In genomic region chr1:85220756-85221166, GRCh38 we compare ENCODE assay signal across 24 cellular contexts. TPM values are rescaled to one million over a fixed set of nuclear protein-coding genes. Genes with fewer than 3 reads are reported as not detected.
DNase-seq lines count a peak whose midpoint lies in the region; ATAC-seq and TF ChIP-seq lines count a peak whose summit lies in the region.
"Had no signal": no experiment of that assay in that cellular context is flagged by ENCODE, and none has a peak within 500 bp of the region (broad histone marks: within the 10 kb centered on the region; RNA-seq: fewer than 3 reads in every experiment).

No MANE protein-coding gene starts in this region.

- 22% methylated on average over 7 of the region's 7 CpGs for WGBS in esophagus muscularis mucosa
- whole genome bisulfite sequencing in endodermal cell (ENCODE audit: insufficient coverage in 1 of 2, insufficient read length in 1 of 2), 2 experiments = 64 to 70% methylated on average over 7 of the region's 7 CpGs

- peaks cover 42% of the 10 kb centered on the region for H3K4me1 Mint-ChIP-seq in endodermal cell
- H3K4me1 Mint-ChIP-seq: activated CD4-positive, alpha-beta memory T cell treated with anti-CD3 and anti-CD28 coated beads, Interleukin-2, amount 10 ng/mL, durations not matched to agents 7 days and 5 days; CD4-positive, CD25-positive, alpha-beta regulatory T cell; memory B cell; natural killer cell had no signal

- H3K36me3 ChIP-seq in MG63 (no peaks in the 10 kb centered on the region), esophagus muscularis mucosa (no peaks in the 10 kb centered on the region), muscle layer of colon (ENCODE audit: insufficient read depth, low read length) (no peaks in the 10 kb centered on the region), thoracic aorta (no peaks in the 10 kb centered on the region), endodermal cell (ENCODE audit: control insufficient read depth, insufficient read depth, low read length) (no peaks in the 10 kb centered on the region)
- H3K36me3 ChIP-seq: pancreas had no signal

- no peak for ATAC-seq in thoracic aorta (ENCODE audit: insufficient number of reproducible peaks, low FRiP score, low read depth)
- no peak for ATAC-seq in GM19455 (IDR thresholded peaks at IDR 0.05; ENCODE audit: unreplicated experiment)
- ATAC-seq: HCT116, natural killer cell, pancreas had no signal

- peak; percentile 40 for DNase-seq in MG63
- no peak for DNase-seq in esophagus muscularis mucosa (ENCODE audit: extremely low spot score)
- no peak for DNase-seq in thoracic aorta (ENCODE audit: low spot score)
- DNase-seq in endodermal cell = no peak
- DNase-seq in GM19238 (ENCODE audit: insufficient read length, low spot score) = no peak
- DNase-seq: activated CD4-positive, alpha-beta memory T cell treated with anti-CD3 and anti-CD28 coated beads, Interleukin-2, amount 10 ng/mL, durations not matched to agents 7 days and 5 days; activated CD4-positive, CD25-positive, alpha-beta regulatory T cell; activated gamma-delta T cell treated with Interleukin-2 at 50 U/mL for 16 hours; amygdala; caudate nucleus; CD4-positive, CD25-positive, alpha-beta regulatory T cell; DMS 273 treated with DMSO at 0.1 percent for 48 hours; GDM1; natural killer cell; NCI-H1930; NCI-H226; NCI-H82; pancreas; T-helper 9 cell had no signal

- H3K27me3 ChIP-seq in MG63 = no peaks in the 10 kb centered on the region
- H3K27me3 ChIP-seq in esophagus muscularis mucosa = no peaks in the 10 kb centered on the region
- no peaks in the 10 kb centered on the region for H3K27me3 ChIP-seq in muscle layer of colon (ENCODE audit: control insufficient read depth in 1 of 2, insufficient read depth in 2 of 2, low read length in 2 of 2)
- H3K27me3 ChIP-seq in thoracic aorta (replicated peaks; ENCODE audit: insufficient read depth) = no peaks in the 10 kb centered on the region
- H3K27me3 ChIP-seq in endodermal cell (ENCODE audit: control insufficient read depth, insufficient read depth, low read length, poor library complexity, severe bottlenecking) = no peaks in the 10 kb centered on the region
- H3K27me3 ChIP-seq: pancreas had no signal

- no peaks in the 10 kb centered on the region for H3K36me3 Mint-ChIP-seq in endodermal cell (ENCODE audit: low read depth)
- H3K36me3 Mint-ChIP-seq: CD4-positive, CD25-positive, alpha-beta regulatory T cell; memory B cell; natural killer cell had no signal

- H3K4me3 Mint-ChIP-seq in endodermal cell = no peak overlapping the region
- H3K4me3 Mint-ChIP-seq: activated CD4-positive, alpha-beta memory T cell treated with anti-CD3 and anti-CD28 coated beads, Interleukin-2, amount 10 ng/mL, durations not matched to agents 7 days and 5 days; CD4-positive, CD25-positive, alpha-beta regulatory T cell; memory B cell; natural killer cell had no signal

- H3K27ac ChIP-seq in esophagus muscularis mucosa (replicated peaks in 1 of 4) (peak overlapping the region; percentile 70 to 78 (median 78)), muscle layer of colon (ENCODE audit: low read depth, low read length) (peak overlapping the region; percentile 75), thoracic aorta (peak overlapping the region; percentile 4 to 58), endodermal cell (ENCODE audit: low read depth, low read length) (no peak overlapping the region)
- H3K27ac ChIP-seq: epithelial cell of prostate, pancreas had no signal

- H3K27me3 Mint-ChIP-seq in endodermal cell (ENCODE audit: insufficient read depth) = peaks cover 3% of the 10 kb centered on the region

- H3K9me3 ChIP-seq in MG63 = no peaks in the 10 kb centered on the region
- no peaks in the 10 kb centered on the region for H3K9me3 ChIP-seq in esophagus muscularis mucosa
- no peaks in the 10 kb centered on the region for H3K9me3 ChIP-seq in muscle layer of colon (ENCODE audit: low read length)
- no peaks in the 10 kb centered on the region for H3K9me3 ChIP-seq in thoracic aorta
- no peaks in the 10 kb centered on the region for H3K9me3 ChIP-seq in endodermal cell (ENCODE audit: control insufficient read depth, low read length)
- H3K9me3 ChIP-seq: pancreas had no signal

- intact Hi-C loops in esophagus muscularis mucosa (cut with DNase I) = no loop called here

- no peak overlapping the region for H3K27ac Mint-ChIP-seq in endodermal cell
- H3K27ac Mint-ChIP-seq: activated CD4-positive, alpha-beta memory T cell treated with anti-CD3 and anti-CD28 coated beads, Interleukin-2, amount 10 ng/mL, durations not matched to agents 7 days and 5 days; CD4-positive, CD25-positive, alpha-beta regulatory T cell; memory B cell; natural killer cell had no signal

- H3K9ac ChIP-seq in muscle layer of colon (ENCODE audit: low read length) (no peak overlapping the region), endodermal cell (ENCODE audit: extremely low read depth, low read length, poor library complexity, severe bottlenecking) (no peak overlapping the region)

- TF ChIP-seq CTCF in esophagus muscularis mucosa (IDR thresholded peaks at IDR 0.05) (no peak), thoracic aorta (IDR thresholded peaks at IDR 0.05) (no peak), endodermal cell (conservative IDR thresholded peaks at IDR 0.05) (no peak)

- peaks cover 15 to 71% (median 64%) of the 10 kb centered on the region in 4 donors for H3K4me1 ChIP-seq in esophagus muscularis mucosa
- peaks cover 65% of the 10 kb centered on the region for H3K4me1 ChIP-seq in muscle layer of colon (ENCODE audit: insufficient read depth, low read length)
- H3K4me1 ChIP-seq in thoracic aorta (ENCODE audit: control insufficient read depth in 1 of 2, low read depth in 2 of 2) = peaks cover 0 to 33% of the 10 kb centered on the region in 2 donors
- peaks cover 12% of the 10 kb centered on the region for H3K4me1 ChIP-seq in endodermal cell (ENCODE audit: control insufficient read depth, insufficient read depth, low read length)

- TF ChIP-seq EP300 in esophagus muscularis mucosa (IDR thresholded peaks at IDR 0.05) = peak; percentile 83

- H3K4me3 ChIP-seq in MG63 = no peak overlapping the region
- peak overlapping the region in 1 of 4 donors; percentile 11 for H3K4me3 ChIP-seq in esophagus muscularis mucosa
- peak overlapping the region in 1 of 2 donors; percentile 4 for H3K4me3 ChIP-seq in muscle layer of colon (ENCODE audit: low read depth in 1 of 2, low read length in 2 of 2)
- H3K4me3 ChIP-seq in thoracic aorta = no peak overlapping the region
- no peak overlapping the region for H3K4me3 ChIP-seq in endodermal cell (ENCODE audit: low read length)
- H3K4me3 ChIP-seq: pancreas had no signal

- no peak for TF ChIP-seq POLR2A in esophagus muscularis mucosa (IDR thresholded peaks at IDR 0.05; ENCODE audit: low read depth)

- no peaks in the 10 kb centered on the region for H3K9me3 Mint-ChIP-seq in endodermal cell
- H3K9me3 Mint-ChIP-seq: activated CD4-positive, alpha-beta memory T cell treated with anti-CD3 and anti-CD28 coated beads, Interleukin-2, amount 10 ng/mL, durations not matched to agents 7 days and 5 days; CD4-positive, CD25-positive, alpha-beta regulatory T cell; memory B cell; natural killer cell had no signal

RNA-seq across cellular contexts. Expression of gene SYDE2, which starts 19.9 kb away (rescaled TPM):
- 1.3 and 2.8 TPM in 2 replicates for total RNA-seq in MG63 (2014; rRNA removed; shearing (Covaris generic); ENCODE audit: low replicate concordance)
- total RNA-seq in esophagus muscularis mucosa (100 to 1,000 TPM in 2 of 4 donors, 10 to 100 TPM in 2; 75.5 to 119 (median 99.3) TPM), thoracic aorta (10 to 100 TPM; 13.4 to 17.0 TPM), endodermal cell (10 to 100 TPM; 11.0 to 14.1 TPM)
- polyA plus RNA-seq in endodermal cell (2013, experiment 1 of 2) = 5.3 TPM
- 6.3 TPM for polyA plus RNA-seq in endodermal cell (2013, experiment 2 of 2)

RNA-seq across cellular contexts. Expression of gene C1orf52, which starts 38.7 kb away (rescaled TPM):
- total RNA-seq in MG63 (2014; rRNA removed; shearing (Covaris generic); ENCODE audit: low replicate concordance) = 16.4 and 19.8 TPM in 2 replicates
- total RNA-seq in esophagus muscularis mucosa (10 to 100 TPM; 11.2 to 22.4 (median 15.4) TPM), thoracic aorta (10 to 100 TPM; 20.7 to 28.7 TPM), endodermal cell (10 to 100 TPM; 41.0 to 42.9 TPM)
- polyA plus RNA-seq in endodermal cell (2013, experiment 1 of 2) = 41.1 TPM
- 41.1 TPM for polyA plus RNA-seq in endodermal cell (2013, experiment 2 of 2)

RNA-seq across cellular contexts. Expression of gene BCL10, which starts 55.7 kb away (rescaled TPM):
- total RNA-seq in MG63 (2014; rRNA removed; shearing (Covaris generic); ENCODE audit: low replicate concordance) = 11.3 and 24.9 TPM in 2 replicates
- total RNA-seq in esophagus muscularis mucosa = 10 to 100 TPM in 2 of 4 donors, 1 to 10 TPM in 2; 8.7 to 15.1 (median 10.8) TPM
- total RNA-seq in thoracic aorta = 10 to 100 TPM; 13.8 to 34.2 TPM
- total RNA-seq in endodermal cell = 10 to 100 TPM; 21.3 to 22.6 TPM
- polyA plus RNA-seq in endodermal cell (2013, experiment 1 of 2) = 14.9 TPM
- polyA plus RNA-seq in endodermal cell (2013, experiment 2 of 2) = 17.3 TPM

Comparison
In these comparisons a context has a peak if more than half of its experiments do, and no peak if none do; other contexts are left out.
1. RNA of gene SYDE2, which starts 19.9 kb away (total RNA-seq): 75.5 to 119 TPM in esophagus muscularis mucosa; 13.4 to 17.0 TPM in thoracic aorta, 11.0 to 14.1 TPM in endodermal cell and 1.3 to 2.8 TPM in MG63; every median in the first group is over 4 times any median in the second.